In the genomic region with DNA sequence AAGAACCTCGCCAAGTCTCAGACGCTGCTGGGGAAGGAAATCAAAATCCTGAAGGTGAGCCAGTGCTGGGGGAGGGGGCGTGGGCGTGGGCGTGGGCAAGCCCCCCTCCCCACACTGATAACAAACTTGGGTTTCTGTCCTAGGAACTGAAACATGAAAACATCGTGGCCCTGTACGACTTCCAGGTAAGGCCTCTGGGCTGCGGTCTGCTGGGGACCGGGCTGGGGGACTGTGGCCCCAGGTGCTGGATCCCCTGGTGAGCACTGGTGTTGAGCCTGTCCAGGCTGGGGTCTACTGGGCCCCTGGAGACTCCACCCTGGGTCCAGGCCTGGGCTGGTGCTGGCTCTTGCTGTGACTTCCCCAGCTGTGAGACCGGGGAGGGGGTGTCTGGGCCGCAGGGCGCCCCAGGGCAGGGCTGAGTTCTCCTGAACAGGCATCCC, we compare ENCODE assay signal across 8 cellular contexts. TPM values are rescaled to one million over a fixed set of nuclear protein-coding genes. Genes with fewer than 3 reads are reported as not detected.
DNase-seq lines count a peak whose midpoint lies in the region; ATAC-seq, FAIRE-seq and TF ChIP-seq lines count a peak whose summit lies in the region.

No MANE protein-coding gene starts in this region.

- DNase-seq in A549 (ENCODE audit: low read depth in 1 of 2, low spot score in 1 of 2) (no peak), OCI-LY7 (ENCODE audit: low spot score) (peak; percentile 19), GM12891 (ENCODE audit: insufficient read length, low spot score) (no peak)

- intact Hi-C loops in OCI-LY7 (cut with micrococcal nuclease; ENCODE audit: unreplicated experiment) = loop anchor here (2.0 kb wide), 1 partner anchor 33 kb away; the partner anchor contains the start of gene PUS1

- CTCF ChIA-PET in A549 (lab: Yijun Ruan, JAX) = interaction anchor here (2.5 kb wide), 1 partner anchor 44 kb away, joined by 7 read pairs; no protein-coding TSS in a partner anchor
- CTCF ChIA-PET in OCI-LY7 (lab: Charles Lee; ENCODE audit: unreplicated experiment) = no interaction called here

- TF ChIP-seq POLR2A in A549 (IDR thresholded peaks at IDR 0.05; ENCODE audit: low read length) (no peak), GM12891 (IDR thresholded peaks at IDR 0.05; ENCODE audit: low read depth, low read length) (no peak)

- POLR2A ChIA-PET in A549 (lab: Yijun Ruan, JAX) = interaction anchor here (0.5 to 1.4 kb wide), 2 partner anchors 30 to 33 kb away, joined by 3 to 5 read pairs; no protein-coding TSS in a partner anchor
- POLR2A ChIA-PET in OCI-LY7 (lab: Charles Lee) = no interaction called here

- H3K4me2 ChIP-seq in A549 = peak overlapping the region; percentile 100
- peak overlapping the region; percentile 75 for H3K4me2 ChIP-seq in OCI-LY7 (ENCODE audit: low read length)

- H3K4me1 ChIP-seq in A549 (peaks cover 33% of the 10 kb centered on the region), OCI-LY7 (ENCODE audit: insufficient read depth, low read length, poor library complexity, severe bottlenecking) (peaks cover 13% of the 10 kb centered on the region), ectodermal cell (ENCODE audit: control insufficient read depth, insufficient read depth, low read length) (peaks cover 16% of the 10 kb centered on the region), neuron (ENCODE audit: insufficient read depth, low read length) (peaks cover 25% of the 10 kb centered on the region)

- H2AFZ ChIP-seq in OCI-LY7 (ENCODE audit: low read length) (no peak overlapping the region), neuron (ENCODE audit: low read depth, low read length) (no peak overlapping the region)

- peaks cover 7% of the 10 kb centered on the region; the same call in 1 of the 2 replicates for H4K20me1 ChIP-seq in OCI-LY7 (ENCODE audit: insufficient read depth, low read length)

- H3K4me3 ChIP-seq in A549 (peak overlapping the region; percentile 93), OCI-LY7 (ENCODE audit: low read depth, low read length, poor library complexity, severe bottlenecking) (peak overlapping the region; percentile 71), ectodermal cell (ENCODE audit: insufficient read depth, low read depth, low read length) (peak overlapping the region; percentile 60), neuron (ENCODE audit: low read length) (peak overlapping the region; percentile 72)

- H3K9me3 ChIP-seq in A549 (no peaks in the 10 kb centered on the region), OCI-LY7 (ENCODE audit: low read length) (no peaks in the 10 kb centered on the region), ectodermal cell (ENCODE audit: control insufficient read depth, low read length) (no peaks in the 10 kb centered on the region), neuron (ENCODE audit: low read length) (no peaks in the 10 kb centered on the region)

- FAIRE-seq in A549 (lab: Jason Lieb, UNC) = no peak
- FAIRE-seq in GM12891 (lab: Jason Lieb, UNC) = no peak

- WGBS in A549 (ENCODE audit: missing lambda C conversion rate) = 3% methylated on average over 6 of the region's 12 CpGs
- 8 to 9% methylated on average over 12 of the region's 12 CpGs for WGBS in ectodermal cell, 2 experiments

- TF ChIP-seq EP300 in A549 (IDR thresholded peaks at IDR 0.05) = no peak

- TF ChIP-seq CTCF in A549 (IDR thresholded peaks at IDR 0.05) (no peak), OCI-LY7 (conservative IDR thresholded peaks at IDR 0.05; ENCODE audit: low read length) (no peak)

- no peaks in the 10 kb centered on the region for H3K79me2 ChIP-seq in OCI-LY7 (ENCODE audit: insufficient read depth, low read depth, low read length)

- peak overlapping the region; percentile 98 to 99 for H3K27ac ChIP-seq in A549
- H3K27ac ChIP-seq in OCI-LY7 (ENCODE audit: low read depth, low read length, poor library complexity, severe bottlenecking) = no peak overlapping the region
- H3K27ac ChIP-seq in ectodermal cell (ENCODE audit: insufficient read depth, low read depth, low read length, poor library complexity, severe bottlenecking) = no peak overlapping the region

- no peaks in the 10 kb centered on the region for H3K27me3 ChIP-seq in ectodermal cell (ENCODE audit: control insufficient read depth, insufficient read depth, low read length, poor library complexity, severe bottlenecking)
- no peaks in the 10 kb centered on the region for H3K27me3 ChIP-seq in neuron (ENCODE audit: insufficient read depth, low read length)

- TF ChIP-seq RAD21 in A549 (conservative IDR thresholded peaks at IDR 0.05 in 1 of 2, IDR thresholded peaks at IDR 0.05 in 1 of 2) = no peak

- no peaks in the 10 kb centered on the region for H3K36me3 ChIP-seq in OCI-LY7 (ENCODE audit: insufficient read depth, low read length)
- peaks cover 4% of the 10 kb centered on the region for H3K36me3 ChIP-seq in ectodermal cell (ENCODE audit: control insufficient read depth, insufficient read depth, low read length)
- peaks cover 18% of the 10 kb centered on the region for H3K36me3 ChIP-seq in neuron (ENCODE audit: insufficient read depth, low read length)

- ATAC-seq in A549 = peak in 1 of 2 experiments; percentile 25; a peak in 1 of 6 replicates
- ATAC-seq in GM19467 (IDR thresholded peaks at IDR 0.05; ENCODE audit: unreplicated experiment) = peak; percentile 1
- no peak for ATAC-seq in HG02610 (IDR thresholded peaks at IDR 0.05; ENCODE audit: unreplicated experiment)
- ATAC-seq in GM19463 (IDR thresholded peaks at IDR 0.05; ENCODE audit: unreplicated experiment) = no peak

- BruUV-seq in OCI-LY7 (replicated peaks; lab: Mats Ljungman, UMichigan) = no TSS peak

- H3K9me2 ChIP-seq in OCI-LY7 (ENCODE audit: insufficient read depth, low read length) = no peaks in the 10 kb centered on the region

TF ChIP-seq in A549, 52 proteins besides CTCF, POLR2A, EP300 and RAD21 (continues in another document):
- TF ChIP-seq SMC3 (IDR thresholded peaks at IDR 0.05) = no peak
- TF ChIP-seq KDM1A (IDR thresholded peaks at IDR 0.05; ENCODE audit: low read depth) = no peak
- TF ChIP-seq CEBPB (IDR thresholded peaks at IDR 0.05) = no peak
- TF ChIP-seq SREBF2 (IDR thresholded peaks at IDR 0.05) = no peak
- no peak for TF ChIP-seq FOSB (CRISPR knock-in tag; IDR thresholded peaks at IDR 0.05)
- TF ChIP-seq ATOH8 (CRISPR knock-in tag; IDR thresholded peaks at IDR 0.05; ENCODE audit: low read depth) = no peak

TF ChIP-seq in GM12891, 5 proteins besides CTCF, POLR2A, EP300 and RAD21:
- TF ChIP-seq TAF1 (IDR thresholded peaks at IDR 0.05; ENCODE audit: low read depth, low read length) (no peak), POLR2AphosphoS5 (IDR thresholded peaks at IDR 0.05; ENCODE audit: low read depth, low read length) (no peak), POU2F2 (IDR thresholded peaks at IDR 0.05; ENCODE audit: low read depth, low read length) (no peak), PAX5 (IDR thresholded peaks at IDR 0.05; ENCODE audit: insufficient read depth, low read length, severe bottlenecking) (no peak), SPI1 (IDR thresholded peaks at IDR 0.05; ENCODE audit: low read depth, low read length) (no peak)

RNA-seq across cellular contexts. Expression of gene ULK1, which starts 1.2 kb away (rescaled TPM):
- polyA plus RNA-seq in A549 (2011; rRNA removed) (15.1 and 18.4 TPM in 2 replicates), A549 (2017; fragmentation: RNase III; extraction: RNeasy Plus Mini Kit Qiagen cat#74134 plus additional on column Dnase treatment) (37.7 to 49.2 TPM (median 46.2 TPM) in 3 replicates)
- 43.7 and 65.4 TPM in 2 replicates for polyA plus RNA-seq in A549 (2012; cell fraction: cytosol; rRNA removed)
- polyA plus RNA-seq in A549 (2012; cell fraction: nucleus; rRNA removed) = 271 and 363 TPM in 2 replicates
- 13.4 and 13.5 TPM in 2 replicates for polyA minus RNA-seq in A549 (2011; rRNA and poly(A)+ RNA removed)
- 1.9 and 4.3 TPM in 2 replicates for total RNA-seq in OCI-LY7 (2014; rRNA removed; shearing (Covaris generic))
- 15.5 and 15.6 TPM in 2 replicates for total RNA-seq in OCI-LY7 (2022)
- polyA plus RNA-seq in ectodermal cell (2013, experiment 1 of 4) = 57.1 TPM
- polyA plus RNA-seq in ectodermal cell (2013, experiment 2 of 4) = 58.6 TPM
- polyA plus RNA-seq in ectodermal cell (2013, experiment 3 of 4) = 42.2 TPM
- polyA plus RNA-seq in ectodermal cell (2013, experiment 4 of 4) = 45.0 TPM
- polyA plus RNA-seq in GM12891 (2012; ENCODE audit: low read depth, missing spikeins) = 5.8 TPM

RNA-seq across cellular contexts. Expression of gene PUS1, which starts 33.4 kb away (rescaled TPM):
- 47.9 and 62.8 TPM in 2 replicates for polyA plus RNA-seq in A549 (2011; rRNA removed)
- polyA plus RNA-seq in A549 (2012; cell fraction: cytosol; rRNA removed) = 173 and 184 TPM in 2 replicates
- 253 and 289 TPM in 2 replicates for polyA plus RNA-seq in A549 (2012; cell fraction: nucleus; rRNA removed)
- 50.3 to 55.0 TPM (median 51.1 TPM) in 3 replicates for polyA plus RNA-seq in A549 (2017; fragmentation: RNase III; extraction: RNeasy Plus Mini Kit Qiagen cat#74134 plus additional on column Dnase treatment)
- polyA minus RNA-seq in A549 (2011; rRNA and poly(A)+ RNA removed) = 50.5 and 54.5 TPM in 2 replicates
- total RNA-seq in OCI-LY7 (2014; rRNA removed; shearing (Covaris generic)) = 38.4 and 43.5 TPM in 2 replicates
- 58.9 and 78.3 TPM in 2 replicates for total RNA-seq in OCI-LY7 (2022)
- 23.6 TPM for polyA plus RNA-seq in ectodermal cell (2013, experiment 1 of 4)
- polyA plus RNA-seq in ectodermal cell (2013, experiment 2 of 4) = 27.8 TPM
- 27.4 TPM for polyA plus RNA-seq in ectodermal cell (2013, experiment 3 of 4)
- polyA plus RNA-seq in ectodermal cell (2013, experiment 4 of 4) = 24.2 TPM
- 19.9 TPM for polyA plus RNA-seq in GM12891 (2012; ENCODE audit: low read depth, missing spikeins)

RNA-seq across cellular contexts. Expression of gene EP400, which starts 54.1 kb away (rescaled TPM):
- 9.7 and 18.5 TPM in 2 replicates for polyA plus RNA-seq in A549 (2011; rRNA removed)
- polyA plus RNA-seq in A549 (2012; cell fraction: cytosol; rRNA removed) = 9.4 and 11.5 TPM in 2 replicates
- 35.1 and 46.1 TPM in 2 replicates for polyA plus RNA-seq in A549 (2012; cell fraction: nucleus; rRNA removed)
- polyA plus RNA-seq in A549 (2017; fragmentation: RNase III; extraction: RNeasy Plus Mini Kit Qiagen cat#74134 plus additional on column Dnase treatment) = 14.9 to 18.0 TPM (median 15.2 TPM) in 3 replicates
- 21.2 and 25.8 TPM in 2 replicates for polyA minus RNA-seq in A549 (2011; rRNA and poly(A)+ RNA removed)
- 13.5 and 20.7 TPM in 2 replicates for total RNA-seq in OCI-LY7 (2014; rRNA removed; shearing (Covaris generic))
- 56.2 and 59.7 TPM in 2 replicates for total RNA-seq in OCI-LY7 (2022)
- 46.5 TPM for polyA plus RNA-seq in ectodermal cell (2013, experiment 1 of 4)
- 59.7 TPM for polyA plus RNA-seq in ectodermal cell (2013, experiment 2 of 4)
- polyA plus RNA-seq in ectodermal cell (2013, experiment 3 of 4) = 37.7 TPM
- 48.0 TPM for polyA plus RNA-seq in ectodermal cell (2013, experiment 4 of 4)
- polyA plus RNA-seq in GM12891 (2012; ENCODE audit: low read depth, missing spikeins) = 12.5 TPM

Comparison
In these comparisons a context has a peak if more than half of its experiments do, and no peak if none do; other contexts are left out.
1. H3K27ac ChIP-seq: peak in A549 (2 of 2); none in OCI-LY7 (single experiment) and ectodermal cell (single experiment).
2. Peak in every context shown above with its lines, with median percentiles within 50 percentile points of each other: H3K4me3 ChIP-seq.